21 cellular contexts compared by ENCODE assay signal in genomic region chr21:45158491-45159423, GRCh38.
DNase-seq lines count a peak whose midpoint lies in the region; ATAC-seq and TF ChIP-seq lines count a peak whose summit lies in the region.
"Had no signal": no experiment of that assay in that cellular context is flagged by ENCODE, and none has a peak within 500 bp of the region (broad histone marks: within the 10 kb centered on the region; RNA-seq: fewer than 3 reads in every experiment).

No MANE protein-coding gene starts in this region.

- H3F3A ChIP-seq in smooth muscle cell (ENCODE audit: low read depth): no peaks in the 10 kb centered on the region

- DNase-seq in activated CD8-positive, alpha-beta memory T cell treated with anti-CD3 and anti-CD28 coated beads for 24 hours: peak; percentile 17
- no peak for DNase-seq in activated CD8-positive, alpha-beta memory T cell treated with anti-CD3 and anti-CD28 coated beads, Interleukin-2, amount 50 U/mL, for 4 hours
- DNase-seq in NCI-H187 treated with DMSO at 0.1 percent for 48 hours (lab: John Stamatoyannopoulos, UW) (peak; percentile 50), esophagus muscularis mucosa (ENCODE audit: extremely low spot score) (peak; percentile 53), smooth muscle cell (lab: John Stamatoyannopoulos, UW; ENCODE audit: unreplicated experiment) (no peak), WERI-Rb-1 (no peak)
- DNase-seq: activated naive CD4-positive, alpha-beta T cell treated with anti-CD3 and anti-CD28 coated beads, Interleukin-2, amount 50 U/mL, for 16 hours; left cardiac atrium; NCI-H1092; NCI-H2029; NCI-H345; NCI-H774; stimulated activated CD4-positive, alpha-beta T cell treated with anti-CD3 and anti-CD28 coated beads, Interleukin-15, amount 100 ng/mL, for 24 hours had no signal

- WGBS in esophagus muscularis mucosa: 80% methylated on average over 16 of the region's 16 CpGs
- 71% methylated on average over 16 of the region's 16 CpGs for WGBS in smooth muscle cell (ENCODE audit: low lambda C conversion rate)

- no peak overlapping the region for H3K4me3 ChIP-seq in esophagus muscularis mucosa
- no peak overlapping the region for H3K4me3 ChIP-seq in smooth muscle cell
- no peak overlapping the region for H3K4me3 ChIP-seq in WERI-Rb-1 (ENCODE audit: low read depth, low read length)
- H3K4me3 ChIP-seq: hepatocyte, prostate gland, thoracic aorta, vagina had no signal

- H3K4me1 ChIP-seq in esophagus muscularis mucosa: peaks cover 11 to 55% (median 45%) of the 10 kb centered on the region in 4 donors
- H3K4me1 ChIP-seq in smooth muscle cell (ENCODE audit: low read depth): peaks cover 14% of the 10 kb centered on the region

- H3K9me3 ChIP-seq in esophagus muscularis mucosa (no peaks in the 10 kb centered on the region), smooth muscle cell (replicated peaks; ENCODE audit: low read depth) (no peaks in the 10 kb centered on the region), WERI-Rb-1 (ENCODE audit: severe bottlenecking) (no peaks in the 10 kb centered on the region)
- H3K9me3 ChIP-seq: neutrophil, prostate gland, thoracic aorta, vagina had no signal

- no peak overlapping the region for H3K9ac ChIP-seq in smooth muscle cell (ENCODE audit: low read depth)

- intact Hi-C loops in esophagus muscularis mucosa (cut with DNase I): loop anchor here (10.0 kb wide), 1 partner anchor 276 kb away; no protein-coding TSS in a partner anchor

- no peak for TF ChIP-seq POLR2A in esophagus muscularis mucosa (IDR thresholded peaks at IDR 0.05; ENCODE audit: low read depth)

- H3K36me3 ChIP-seq in esophagus muscularis mucosa (peaks cover 0 to 51% (median 20%) of the 10 kb centered on the region in 4 donors), smooth muscle cell (ENCODE audit: low read depth) (no peaks in the 10 kb centered on the region), WERI-Rb-1 (no peaks in the 10 kb centered on the region; the same call in none of the 2 replicates)
- H3K36me3 ChIP-seq: neutrophil, prostate gland, vagina had no signal

- H3K27ac ChIP-seq in esophagus muscularis mucosa (replicated peaks in 1 of 4): no peak overlapping the region
- peak overlapping the region; percentile 45 for H3K27ac ChIP-seq in smooth muscle cell (ENCODE audit: low read depth)
- H3K27ac ChIP-seq in WERI-Rb-1: no peak overlapping the region
- H3K27ac ChIP-seq: hepatocyte, neutrophil, prostate gland, thoracic aorta, vagina had no signal

- H2AFZ ChIP-seq in smooth muscle cell (ENCODE audit: low read depth): no peak overlapping the region
- H2AFZ ChIP-seq: hepatocyte had no signal

- TF ChIP-seq CTCF in esophagus muscularis mucosa (IDR thresholded peaks at IDR 0.05): no peak
- no peak for TF ChIP-seq CTCF in smooth muscle cell (IDR thresholded peaks at IDR 0.05; ENCODE audit: borderline replicate concordance, insufficient read depth, poor library complexity, severe bottlenecking)
- no peak for TF ChIP-seq CTCF in WERI-Rb-1 (IDR thresholded peaks at IDR 0.05; ENCODE audit: low read depth, low read length)

- no peak for TF ChIP-seq EP300 in esophagus muscularis mucosa (IDR thresholded peaks at IDR 0.05)

- H3K27me3 ChIP-seq in esophagus muscularis mucosa: no peaks in the 10 kb centered on the region
- no peaks in the 10 kb centered on the region for H3K27me3 ChIP-seq in smooth muscle cell (ENCODE audit: low read depth)
- H3K27me3 ChIP-seq in WERI-Rb-1 (ENCODE audit: insufficient read depth, low read depth, severe bottlenecking): no peaks in the 10 kb centered on the region
- H3K27me3 ChIP-seq: hepatocyte, neutrophil, vagina had no signal

- no peak for ATAC-seq in HG02970 (IDR thresholded peaks at IDR 0.05; ENCODE audit: low FRiP score, unreplicated experiment)
- ATAC-seq in GM19324 (IDR thresholded peaks at IDR 0.05; ENCODE audit: low FRiP score, unreplicated experiment): no peak
- ATAC-seq: CD8-positive, alpha-beta T cell; left cardiac atrium had no signal

- H3K79me2 ChIP-seq in smooth muscle cell (ENCODE audit: low read depth): no peaks in the 10 kb centered on the region
- H3K79me2 ChIP-seq: hepatocyte had no signal

- peak overlapping the region; percentile 15 for H3K4me2 ChIP-seq in smooth muscle cell
- H3K4me2 ChIP-seq: hepatocyte had no signal

- peaks cover 27% of the 10 kb centered on the region for H4K20me1 ChIP-seq in smooth muscle cell (ENCODE audit: low read depth)

Comparison
In these comparisons a context has a peak if more than half of its experiments do, and no peak if none do; other contexts are left out.
1. DNase-seq: peak in activated CD8-positive, alpha-beta memory T cell treated with anti-CD3 and anti-CD28 coated beads for 24 hours (single experiment), NCI-H187 treated with DMSO at 0.1 percent for 48 hours (single experiment) and esophagus muscularis mucosa (single experiment); none in activated CD8-positive, alpha-beta memory T cell treated with anti-CD3 and anti-CD28 coated beads, Interleukin-2, amount 50 U/mL, for 4 hours (single experiment), smooth muscle cell (single experiment) and WERI-Rb-1 (single experiment).